ENCODE assay signal across 17 cellular contexts in genomic region chr20:58575776-58576589, GRCh38.
DNase-seq lines count a peak whose midpoint lies in the region; ATAC-seq and TF ChIP-seq lines count a peak whose summit lies in the region.
"Had no signal": no experiment of that assay in that cellular context is flagged by ENCODE, and none has a peak within 500 bp of the region (broad histone marks: within the 10 kb centered on the region; RNA-seq: fewer than 3 reads in every experiment).

No MANE protein-coding gene starts in this region.

- TF ChIP-seq POLR2A in sigmoid colon (IDR thresholded peaks at IDR 0.05) = no peak

- H3K4me1 Mint-ChIP-seq in nephron = peaks cover 72% of the 10 kb centered on the region
- H3K4me1 Mint-ChIP-seq: CD14-positive monocyte; CD8-positive, alpha-beta memory T cell had no signal

- H3K4me3 Mint-ChIP-seq in nephron = no peak overlapping the region
- H3K4me3 Mint-ChIP-seq: CD14-positive monocyte; CD8-positive, alpha-beta memory T cell had no signal

- H3K27ac ChIP-seq in sigmoid colon (no peak overlapping the region), aorta (ENCODE audit: low read depth in 1 of 2, low read length in 2 of 2) (no peak overlapping the region)
- H3K27ac ChIP-seq: 22Rv1, GM23248 had no signal

- H3K4me3 ChIP-seq in sigmoid colon = no peak overlapping the region
- H3K4me3 ChIP-seq in aorta (ENCODE audit: low read length in 2 of 2) = no peak overlapping the region
- H3K4me3 ChIP-seq: GM23248 had no signal

- no peaks in the 10 kb centered on the region for H3K9me3 Mint-ChIP-seq in nephron
- H3K9me3 Mint-ChIP-seq: CD8-positive, alpha-beta memory T cell had no signal

- no peaks in the 10 kb centered on the region for H3K36me3 ChIP-seq in sigmoid colon
- no peaks in the 10 kb centered on the region for H3K36me3 ChIP-seq in aorta (ENCODE audit: control insufficient read depth in 1 of 2, insufficient read depth in 2 of 2, low read length in 1 of 2)

- peak; percentile 36 for DNase-seq in activated effector memory CD4-positive, alpha-beta T cell treated with anti-CD3 and anti-CD28 coated beads, Interleukin-2, amount 50 U/mL, for 16 hours
- DNase-seq in activated effector memory CD4-positive, alpha-beta T cell treated with Interleukin-2 at 50 U/mL for 16 hours = no peak
- DNase-seq in sigmoid colon (peak; percentile 34), aorta (peak; percentile 21 to 44)
- DNase-seq: Caco-2; CD8-positive, alpha-beta memory T cell; DMS53; GF-D8; GM23248; H7 had no signal

- peak overlapping the region; percentile 26 to 100 (median 56) for H3K27ac Mint-ChIP-seq in nephron
- H3K27ac Mint-ChIP-seq: CD14-positive monocyte had no signal

- no peak for TF ChIP-seq EP300 in sigmoid colon (IDR thresholded peaks at IDR 0.05)

- intact Hi-C loops in sigmoid colon (cut with DNase I) (loop anchor here (10.0 kb wide), 1 partner anchor 191 kb away; the partner anchor contains the start of gene VAPB), aorta (cut with DNase I) (no loop called here)

- no peaks in the 10 kb centered on the region for H3K9me3 ChIP-seq in sigmoid colon
- no peaks in the 10 kb centered on the region for H3K9me3 ChIP-seq in aorta (ENCODE audit: control insufficient read depth, low read length)

- H3K27me3 ChIP-seq in sigmoid colon = no peaks in the 10 kb centered on the region
- no peaks in the 10 kb centered on the region for H3K27me3 ChIP-seq in aorta (ENCODE audit: control insufficient read depth in 1 of 2, insufficient read depth in 2 of 2, low read length in 1 of 2)

- ATAC-seq in aorta (ENCODE audit: low FRiP score) (no peak), GM18858 (IDR thresholded peaks at IDR 0.05; ENCODE audit: unreplicated experiment) (no peak), GM19395 (IDR thresholded peaks at IDR 0.05; ENCODE audit: unreplicated experiment) (no peak), HG02885 (IDR thresholded peaks at IDR 0.05; ENCODE audit: poor library complexity, unreplicated experiment) (no peak)
- ATAC-seq: HepG2 had no signal

- H3K36me3 Mint-ChIP-seq in nephron (ENCODE audit: low read depth) = no peaks in the 10 kb centered on the region
- H3K36me3 Mint-ChIP-seq: CD14-positive monocyte; CD8-positive, alpha-beta memory T cell had no signal

- peaks cover 32% of the 10 kb centered on the region for H3K27me3 Mint-ChIP-seq in nephron (ENCODE audit: low read depth)

- peaks cover 0 to 28% (median 26%) of the 10 kb centered on the region in 4 donors for H3K4me1 ChIP-seq in sigmoid colon
- no peaks in the 10 kb centered on the region for H3K4me1 ChIP-seq in aorta (ENCODE audit: control insufficient read depth in 1 of 2, insufficient read depth in 2 of 2, low read length in 2 of 2)

- WGBS in sigmoid colon, 2 donors = 89 to 90% methylated on average over 24 of the region's 24 CpGs
- WGBS in aorta, 2 donors = 93 to 98% methylated on average over 24 of the region's 24 CpGs

- no peak for TF ChIP-seq CTCF in nephron (IDR thresholded peaks at IDR 0.05; ENCODE audit: unreplicated experiment in 3 of 3)
- TF ChIP-seq CTCF in sigmoid colon (IDR thresholded peaks at IDR 0.05) = no peak
